Comparison of ENCODE assay signal across 29 cellular contexts in genomic region chr7:90792301-90792700, GRCh38.
"Had no signal": no experiment of that assay in that cellular context is flagged by ENCODE, and none has a peak within 500 bp of the region (broad histone marks: within the 10 kb centered on the region; RNA-seq: fewer than 3 reads in every experiment).

No MANE protein-coding gene starts in this region.

- H3K4me3 ChIP-seq: left lung, lower lobe of right lung, pancreas, prostate gland, skin epidermis, suprapubic skin, thoracic aorta, tibial artery, uterus had no signal

- H3K4me1 ChIP-seq: left lung, lower lobe of right lung, prostate gland, suprapubic skin, uterus had no signal

- H3K27me3 Mint-ChIP-seq: naive thymus-derived CD8-positive, alpha-beta T cell had no signal

- H3K27ac Mint-ChIP-seq: immature natural killer cell; naive thymus-derived CD8-positive, alpha-beta T cell; nephron had no signal

- H3K27ac ChIP-seq: left lung, lower lobe of right lung, pancreas, prostate gland, skin epidermis, suprapubic skin, thoracic aorta, tibial artery, uterus had no signal

- H3K4me1 Mint-ChIP-seq: immature natural killer cell; naive thymus-derived CD8-positive, alpha-beta T cell; neural crest cell had no signal

- FAIRE-seq: islet of Langerhans, kidney, pancreas had no signal

- ATAC-seq: left colon; left lung; lower lobe of right lung; naive thymus-derived CD8-positive, alpha-beta T cell; pancreas; right cardiac atrium; sciatic nerve had no signal

- H3K9me3 ChIP-seq: pancreas, prostate gland, uterus had no signal

- H3K27me3 ChIP-seq: left lung, pancreas, suprapubic skin, tibial artery, uterus had no signal

- DNase-seq: hypothalamus; immature natural killer cell; kidney; left colon; left lung; lower lobe of right lung; mammary epithelial cell; mesenchymal stem cell; naive thymus-derived CD8-positive, alpha-beta T cell; nucleus accumbens; pancreas; retina; right cardiac atrium; stimulated activated CD4-positive, alpha-beta T cell treated with anti-CD3 and anti-CD28 coated beads, Interleukin-12 subunit alpha, Interleukin-12 subunit beta, amount 100 ng/mL, for 4 hours; stimulated activated CD4-positive, alpha-beta T cell treated with anti-CD3 and anti-CD28 coated beads, Interleukin-15, amount 100 ng/mL, for 24 hours; stimulated activated CD4-positive, alpha-beta T cell treated with anti-CD3 and anti-CD28 coated beads, Interleukin-2, amount 100 ng/mL, for 24 hours; stimulated activated CD4-positive, alpha-beta T cell treated with anti-CD3 and anti-CD28 coated beads, Interleukin-4, amount 100 ng/mL, for 1 hour; stimulated activated naive CD4-positive, alpha-beta T cell treated with Interleukin-2 at 50 U/mL for 16 hours; tibial artery; trophoblast cell; uterus had no signal

- H3K4me3 Mint-ChIP-seq: immature natural killer cell; naive thymus-derived CD8-positive, alpha-beta T cell; nephron; neural crest cell had no signal

- H3K36me3 ChIP-seq: lower lobe of right lung, pancreas, prostate gland, suprapubic skin, thoracic aorta, uterus had no signal
